In the genomic region with DNA sequence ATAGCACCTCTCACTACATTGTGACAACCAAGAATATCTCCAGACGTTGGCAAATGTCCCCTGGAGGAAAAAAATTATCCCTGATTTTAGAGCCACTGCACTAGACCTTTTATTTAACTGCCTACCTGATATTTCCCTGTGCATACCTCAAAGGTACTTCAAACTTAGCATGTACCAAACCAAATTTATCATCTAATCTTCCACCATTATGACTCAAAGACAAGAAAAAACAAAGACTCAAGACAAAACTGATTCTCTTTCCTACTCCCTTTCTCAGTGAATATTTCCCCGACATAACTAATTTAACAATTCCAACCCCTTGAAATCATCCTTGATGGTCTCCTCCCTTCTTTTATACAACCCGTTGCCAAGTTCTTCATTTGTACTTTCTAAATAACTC, we compare ENCODE assay signal across 12 cellular contexts.
"Had no signal": no experiment of that assay in that cellular context is flagged by ENCODE, and none has a peak within 500 bp of the region (broad histone marks: within the 10 kb centered on the region; RNA-seq: fewer than 3 reads in every experiment).

No MANE protein-coding gene starts in this region.

- H3K27me3 ChIP-seq: tibial nerve had no signal

- ATAC-seq: T-helper 17 cell had no signal

- H3K4me3 ChIP-seq: coronary artery, skin epidermis, tibial nerve had no signal

- H3K9me3 ChIP-seq: tibial nerve had no signal

- DNase-seq: activated B cell treated with CpG ODN at 0.5 μM for 24 hours; activated CD4-positive, alpha-beta T cell treated with anti-CD3 and anti-CD28 coated beads, Interleukin-2, amount 50 U/mL, for 1 hour; activated naive CD8-positive, alpha-beta T cell treated with anti-CD3 and anti-CD28 coated beads, Interleukin-2, amount 50 U/mL, for 24 hours; caudate nucleus; effector memory CD4-positive, alpha-beta T cell; hypothalamus; kidney glomerular epithelial cell; naive B cell; T-helper 17 cell had no signal
